Comparison of ENCODE assay signal across 2 cellular contexts in the genomic region with DNA sequence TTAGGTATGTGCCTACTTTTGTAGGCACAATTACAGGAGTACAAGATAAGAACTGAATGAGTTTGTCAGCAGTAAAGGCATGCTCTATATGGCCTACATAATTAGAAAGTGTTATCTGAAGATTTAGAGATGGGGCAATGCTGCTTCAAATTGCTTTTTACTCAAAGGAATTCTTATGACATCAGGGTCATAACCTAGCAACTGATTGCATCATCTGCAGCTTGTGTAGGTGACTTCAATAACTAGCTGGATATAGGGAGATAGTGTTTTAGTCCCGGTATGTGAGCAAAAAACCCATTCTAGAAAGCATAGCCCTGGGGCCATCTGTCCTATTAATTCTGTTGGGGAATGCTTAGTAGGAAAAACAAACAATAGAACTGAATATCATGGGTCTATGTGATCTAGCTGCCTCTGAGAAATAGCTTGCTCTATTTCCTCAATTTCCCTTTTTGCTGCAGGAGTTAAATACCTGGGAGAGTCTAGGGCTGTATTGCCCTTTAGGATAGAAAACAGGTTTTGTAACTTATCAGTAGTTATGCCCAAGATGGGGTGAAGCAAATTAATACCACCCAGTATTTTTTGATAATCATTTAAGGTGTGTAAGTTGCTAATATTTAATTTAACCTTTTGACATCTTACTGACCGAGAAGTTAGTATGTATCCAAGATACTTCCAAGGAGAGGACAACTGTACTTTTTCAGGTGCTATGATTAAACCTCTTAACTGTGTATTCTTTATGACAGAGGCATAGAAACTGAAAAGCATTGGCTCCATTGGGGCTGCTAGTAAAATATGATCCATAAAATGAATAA.
TF ChIP-seq lines count a peak whose summit lies in the region.

No MANE protein-coding gene starts in this region.

TF ChIP-seq in IMR-90, 13 proteins besides CTCF, POLR2A, EP300 and RAD21:
- TF ChIP-seq CEBPB (IDR thresholded peaks at IDR 0.05; ENCODE audit: low read depth, low read length) = peak; percentile 44; the same call in 1 of the 2 replicates

TF ChIP-seq in WTC11, 78 proteins besides CTCF, POLR2A, EP300 and RAD21:
- TF ChIP-seq GABPB1 (CRISPR knock-in tag; IDR thresholded peaks at IDR 0.05) = peak; percentile 91
